Comparison of ENCODE assay signal across 16 cellular contexts in genomic region chr14:91405724-91406435, GRCh38. TPM values are rescaled to one million over a fixed set of nuclear protein-coding genes. Genes with fewer than 3 reads are reported as not detected.
A peak's percentile ranks its signal among the peaks of the same experiment; 100 is the strongest.
DNase-seq lines count a peak whose midpoint lies in the region; ATAC-seq, FAIRE-seq and TF ChIP-seq lines count a peak whose summit lies in the region.
"Had no signal": no experiment of that assay in that cellular context is flagged by ENCODE, and none has a peak within 500 bp of the region (broad histone marks: within the 10 kb centered on the region; RNA-seq: fewer than 3 reads in every experiment).

No MANE protein-coding gene starts in this region.

- peak overlapping the region; percentile 20; the same call in 1 of the 2 replicates for H3K4me2 ChIP-seq in BLaER1

- H3K27ac Mint-ChIP-seq in CD8-positive, alpha-beta T cell: peak overlapping the region; percentile 97
- peak overlapping the region; percentile 76 for H3K27ac Mint-ChIP-seq in activated T-cell treated with anti-CD3 and anti-CD28 coated beads, Interleukin-2, amount 50 U/mL, for 72 hours

- H3K9me3 ChIP-seq in BLaER1 (no peaks in the 10 kb centered on the region), lower lobe of right lung (no peaks in the 10 kb centered on the region), small intestine (ENCODE audit: control insufficient read depth, low read depth) (no peaks in the 10 kb centered on the region)
- no peaks in the 10 kb centered on the region for H3K9me3 ChIP-seq in CD8-positive, alpha-beta T cell (ENCODE audit: low read length)
- H3K9me3 ChIP-seq: SJCRH30 had no signal

- H3K9ac ChIP-seq in BLaER1: no peak overlapping the region

- no peak for DNase-seq in CD8-positive, alpha-beta T cell
- DNase-seq in activated T-cell treated with anti-CD3 and anti-CD28 coated beads, Interleukin-2, amount 50 U/mL, for 72 hours: no peak
- DNase-seq in lower lobe of right lung (no peak), cerebellar nuclear complex (lab: John Stamatoyannopoulos, UW) (no peak), small intestine (no peak), brain microvascular endothelial cell (no peak), NCI-H510A treated with DMSO at 0.1 percent for 48 hours (lab: John Stamatoyannopoulos, UW) (no peak)
- DNase-seq: KBM-7, NCI-H1694 treated with DMSO at 0.1 percent for 48 hours, NCI-H69, SJCRH30 had no signal

- H4K20me1 ChIP-seq in BLaER1: peaks cover 98% of the 10 kb centered on the region

- no peak for FAIRE-seq in small intestine (lab: Jason Lieb, UNC)
- FAIRE-seq: GM19239, keratinocyte had no signal

- H3K27ac ChIP-seq in BLaER1: peak overlapping the region; percentile 57; the same call in 1 of the 2 replicates
- peak overlapping the region; percentile 65 for H3K27ac ChIP-seq in CD8-positive, alpha-beta T cell (ENCODE audit: low read depth, low read length)
- H3K27ac ChIP-seq in lower lobe of right lung: peak overlapping the region; percentile 24
- H3K27ac ChIP-seq in small intestine (ENCODE audit: low read depth in 1 of 2, low read length in 1 of 2): peak overlapping the region in 1 of 2 donors; percentile 33
- no peak overlapping the region for H3K27ac ChIP-seq in brain microvascular endothelial cell
- H3K27ac ChIP-seq: C4-2B, SJCRH30, VCaP had no signal

- CTCF ChIA-PET in CD8-positive, alpha-beta T cell (lab: Charles Lee): interaction anchor here (1.0 to 3.8 kb wide), 11 partner anchors 9 to 87 kb away, joined by 3 to 32 read pairs (median 5); partner anchors contain the start of gene CCDC88C

- in situ Hi-C loops in brain microvascular endothelial cell (cut with HindIII; ENCODE audit: low pct_ligation_motif_present, low sequenced_read_pairs): no loop called here

- H3K9me3 Mint-ChIP-seq in CD8-positive, alpha-beta T cell: no peaks in the 10 kb centered on the region
- H3K9me3 Mint-ChIP-seq in activated T-cell treated with anti-CD3 and anti-CD28 coated beads, Interleukin-2, amount 50 U/mL, for 72 hours: no peaks in the 10 kb centered on the region

- H3K36me3 ChIP-seq in BLaER1 (peaks cover 45% of the 10 kb centered on the region), lower lobe of right lung (no peaks in the 10 kb centered on the region), small intestine (ENCODE audit: control insufficient read depth in 2 of 2, insufficient read depth in 2 of 2, low read length in 2 of 2) (no peaks in the 10 kb centered on the region), brain microvascular endothelial cell (replicated peaks) (no peaks in the 10 kb centered on the region)
- H3K36me3 ChIP-seq in CD8-positive, alpha-beta T cell (ENCODE audit: insufficient read depth, low read length): peaks cover 29% of the 10 kb centered on the region
- H3K36me3 ChIP-seq: SJCRH30 had no signal

- H3K4me3 ChIP-seq in BLaER1: no peak overlapping the region
- peak overlapping the region; percentile 33 for H3K4me3 ChIP-seq in CD8-positive, alpha-beta T cell (ENCODE audit: low read depth, low read length)
- H3K4me3 ChIP-seq in lower lobe of right lung: no peak overlapping the region
- H3K4me3 ChIP-seq in small intestine (ENCODE audit: low read depth in 1 of 2, low read length in 2 of 2): no peak overlapping the region
- H3K4me3 ChIP-seq in brain microvascular endothelial cell (ENCODE audit: low read depth, low read length): no peak overlapping the region
- H3K4me3 ChIP-seq: SJCRH30 had no signal

- no peak for ATAC-seq in CD8-positive, alpha-beta T cell
- no peak for ATAC-seq in activated T-cell treated with anti-CD3 and anti-CD28 coated beads, Interleukin-2, amount 50 U/mL, for 72 hours (replicated peaks in 1 of 2)
- peak in 1 of 2 donors; percentile 45 for ATAC-seq in lower lobe of right lung

- 70 to 86% (median 73%) methylated on average over 7 of the region's 7 CpGs for WGBS in small intestine, 3 donors

- peaks cover 97% of the 10 kb centered on the region for H3K4me1 ChIP-seq in BLaER1
- H3K4me1 ChIP-seq in CD8-positive, alpha-beta T cell (ENCODE audit: insufficient read depth, low read length): peaks cover 97% of the 10 kb centered on the region
- peaks cover 37% of the 10 kb centered on the region for H3K4me1 ChIP-seq in lower lobe of right lung
- H3K4me1 ChIP-seq in small intestine (ENCODE audit: control insufficient read depth in 2 of 2, insufficient read depth in 1 of 2, low read depth in 1 of 2, low read length in 1 of 2): peaks cover 2 to 4% of the 10 kb centered on the region in 2 donors
- H3K4me1 ChIP-seq: SJCRH30 had no signal

- intact Hi-C loops in CD8-positive, alpha-beta T cell (cut with DNase I, micrococcal nuclease): loop anchor here (1.0 to 2.0 kb wide), 6 partner anchors 10 to 83 kb away; no protein-coding TSS in a partner anchor
- intact Hi-C loops in lower lobe of right lung (cut with DNase I): no loop called here

- TF ChIP-seq CTCF in CD8-positive, alpha-beta T cell (IDR thresholded peaks at IDR 0.05): no peak
- no peak for TF ChIP-seq CTCF in lower lobe of right lung (IDR thresholded peaks at IDR 0.05)
- TF ChIP-seq CTCF in brain microvascular endothelial cell (IDR thresholded peaks at IDR 0.05; ENCODE audit: low read depth, low read length, missing control alignments): no peak

- H3K4me1 Mint-ChIP-seq in CD8-positive, alpha-beta T cell (ENCODE audit: low read depth): peaks cover 89% of the 10 kb centered on the region
- peaks cover 96% of the 10 kb centered on the region for H3K4me1 Mint-ChIP-seq in activated T-cell treated with anti-CD3 and anti-CD28 coated beads, Interleukin-2, amount 50 U/mL, for 72 hours (ENCODE audit: low read depth)

- POLR2A ChIA-PET in CD8-positive, alpha-beta T cell (lab: Charles Lee): interaction anchor here (0.7 to 10.3 kb wide), 6 partner anchors 9 to 420 kb away, joined by 3 to 168 read pairs (median 4); partner anchors contain the start of gene CCDC88C

- H3K27me3 Mint-ChIP-seq in CD8-positive, alpha-beta T cell (ENCODE audit: low read depth): no peaks in the 10 kb centered on the region
- H3K27me3 Mint-ChIP-seq in activated T-cell treated with anti-CD3 and anti-CD28 coated beads, Interleukin-2, amount 50 U/mL, for 72 hours (ENCODE audit: low read depth): no peaks in the 10 kb centered on the region

- peaks cover 64% of the 10 kb centered on the region for H3K36me3 Mint-ChIP-seq in CD8-positive, alpha-beta T cell
- H3K36me3 Mint-ChIP-seq in activated T-cell treated with anti-CD3 and anti-CD28 coated beads, Interleukin-2, amount 50 U/mL, for 72 hours (ENCODE audit: insufficient read depth in 2 of 2): peaks cover 11 to 20% of the 10 kb centered on the region in 2 donors

- peak overlapping the region; percentile 79 for H3K4me3 Mint-ChIP-seq in CD8-positive, alpha-beta T cell
- H3K4me3 Mint-ChIP-seq in activated T-cell treated with anti-CD3 and anti-CD28 coated beads, Interleukin-2, amount 50 U/mL, for 72 hours: peak overlapping the region; percentile 73 to 83

- H3K27me3 ChIP-seq in BLaER1 (no peaks in the 10 kb centered on the region), lower lobe of right lung (ENCODE audit: low read depth) (no peaks in the 10 kb centered on the region), small intestine (ENCODE audit: control insufficient read depth in 2 of 2, insufficient read depth in 2 of 2, low read length in 2 of 2) (no peaks in the 10 kb centered on the region), brain microvascular endothelial cell (replicated peaks) (no peaks in the 10 kb centered on the region)
- no peaks in the 10 kb centered on the region for H3K27me3 ChIP-seq in CD8-positive, alpha-beta T cell (ENCODE audit: insufficient read depth, low read length)
- H3K27me3 ChIP-seq: SJCRH30 had no signal

RNA-seq across cellular contexts. Expression of gene CCDC88C, which starts 11.7 kb away (rescaled TPM):
- 100 to 1,000 TPM; 266 to 273 TPM for total RNA-seq in CD8-positive, alpha-beta T cell
- total RNA-seq in activated T-cell treated with anti-CD3 and anti-CD28 coated beads, Interleukin-2, amount 50 U/mL, for 72 hours: 100 to 1,000 TPM; 103 to 111 TPM
- total RNA-seq in lower lobe of right lung: 45.8 TPM
- polyA plus RNA-seq in small intestine: 10 to 100 TPM; 13.2 to 20.5 (median 16.1) TPM
